25 cellular contexts compared by ENCODE assay signal in genomic region chr6:133205304-133205703, GRCh38. TPM values are rescaled to one million over a fixed set of nuclear protein-coding genes. Genes with fewer than 3 reads are reported as not detected.
"Had no signal": no experiment of that assay in that cellular context is flagged by ENCODE, and none has a peak within 500 bp of the region (broad histone marks: within the 10 kb centered on the region; RNA-seq: fewer than 3 reads in every experiment).

No MANE protein-coding gene starts in this region.

- H3K36me3 Mint-ChIP-seq: naive thymus-derived CD4-positive, alpha-beta T cell; natural killer cell treated with Interleukin-12 subunit alpha and Interleukin-12 subunit beta and Interleukin-15 and Interleukin-18, amount 100 ng/mL, for 72 hours; stimulated activated memory B cell treated with anti-CD40 and anti-IgM and Interleukin-4, amounts not matched to agents 10 μg/mL and 1 μg/mL and 100 μg/mL, for 72 hours; type B pancreatic cell had no signal

- ATAC-seq: left lobe of liver; lower lobe of right lung; naive thymus-derived CD4-positive, alpha-beta T cell; natural killer cell treated with Interleukin-12 subunit alpha and Interleukin-12 subunit beta and Interleukin-15 and Interleukin-18, amount 100 ng/mL, for 72 hours; pancreas; sciatic nerve; stimulated activated memory B cell treated with anti-CD40 and anti-IgM and Interleukin-4, amounts not matched to agents 10 μg/mL and 1 μg/mL and 100 μg/mL, for 72 hours; stimulated activated naive CD8-positive, alpha-beta T cell treated with anti-CD3 and anti-CD28 coated beads, Interleukin-15, amount 100 ng/mL, for 72 hours had no signal

- H3K4me3 Mint-ChIP-seq: naive thymus-derived CD4-positive, alpha-beta T cell; natural killer cell treated with Interleukin-12 subunit alpha and Interleukin-12 subunit beta and Interleukin-15 and Interleukin-18, amount 100 ng/mL, for 72 hours; stimulated activated memory B cell treated with anti-CD40 and anti-IgM and Interleukin-4, amounts not matched to agents 10 μg/mL and 1 μg/mL and 100 μg/mL, for 72 hours; stimulated activated naive CD8-positive, alpha-beta T cell treated with anti-CD3 and anti-CD28 coated beads, Interleukin-15, amount 100 ng/mL, for 72 hours; type B pancreatic cell had no signal

- H3K4me3 ChIP-seq: heart right ventricle, hepatocyte, lower lobe of right lung, pancreas, prostate gland, smooth muscle cell, tibial nerve, uterus had no signal

- H2AFZ ChIP-seq: hepatocyte had no signal

- H3K27ac ChIP-seq: heart right ventricle, hepatocyte, lower lobe of right lung, pancreas, prostate gland, tibial nerve, uterus had no signal

- DNase-seq: heart right ventricle; islet precursor cell; lower lobe of right lung; mammary epithelial cell; mesenchymal stem cell; naive thymus-derived CD4-positive, alpha-beta T cell; pancreas; posterior cingulate gyrus; stimulated activated CD4-positive, alpha-beta T cell treated with anti-CD3 and anti-CD28 coated beads, Interleukin-1b, Interleukin-23, amount 100 ng/mL, for 48 hours; stimulated activated CD4-positive, alpha-beta T cell treated with anti-CD3 and anti-CD28 coated beads, Interleukin-2, amount 100 ng/mL, for 48 hours; stimulated activated CD4-positive, alpha-beta T cell treated with anti-CD3 and anti-CD28 coated beads, Interleukin-4, amount 100 ng/mL, for 4 hours; stimulated activated CD8-positive, alpha-beta memory T cell treated with anti-CD3 and anti-CD28 coated beads, Interleukin-4, amount 100 ng/mL, for 48 hours; stimulated activated naive CD4-positive, alpha-beta T cell treated with Interleukin-2 at 50 U/mL for 16 hours; stimulated activated naive CD8-positive, alpha-beta T cell treated with anti-CD3 and anti-CD28 coated beads, Interleukin-15, amount 100 ng/mL, for 72 hours; substantia nigra; uterus had no signal

- H3K4me1 Mint-ChIP-seq: naive thymus-derived CD4-positive, alpha-beta T cell; stimulated activated memory B cell treated with anti-CD40 and anti-IgM and Interleukin-4, amounts not matched to agents 10 μg/mL and 1 μg/mL and 100 μg/mL, for 72 hours; stimulated activated naive CD8-positive, alpha-beta T cell treated with anti-CD3 and anti-CD28 coated beads, Interleukin-15, amount 100 ng/mL, for 72 hours had no signal

- H3K27me3 Mint-ChIP-seq: naive thymus-derived CD4-positive, alpha-beta T cell; natural killer cell treated with Interleukin-12 subunit alpha and Interleukin-12 subunit beta and Interleukin-15 and Interleukin-18, amount 100 ng/mL, for 72 hours; stimulated activated memory B cell treated with anti-CD40 and anti-IgM and Interleukin-4, amounts not matched to agents 10 μg/mL and 1 μg/mL and 100 μg/mL, for 72 hours; stimulated activated naive CD8-positive, alpha-beta T cell treated with anti-CD3 and anti-CD28 coated beads, Interleukin-15, amount 100 ng/mL, for 72 hours had no signal

- H3K9me3 Mint-ChIP-seq: type B pancreatic cell had no signal

- H3K27ac Mint-ChIP-seq: naive thymus-derived CD4-positive, alpha-beta T cell; natural killer cell treated with Interleukin-12 subunit alpha and Interleukin-12 subunit beta and Interleukin-15 and Interleukin-18, amount 100 ng/mL, for 72 hours; stimulated activated memory B cell treated with anti-CD40 and anti-IgM and Interleukin-4, amounts not matched to agents 10 μg/mL and 1 μg/mL and 100 μg/mL, for 72 hours; stimulated activated naive CD8-positive, alpha-beta T cell treated with anti-CD3 and anti-CD28 coated beads, Interleukin-15, amount 100 ng/mL, for 72 hours; type B pancreatic cell had no signal

- H3K4me1 ChIP-seq: lower lobe of right lung, pancreas, prostate gland, tibial nerve, uterus had no signal

- H3K36me3 ChIP-seq: heart right ventricle, lower lobe of right lung, pancreas, prostate gland, tibial nerve, uterus had no signal

- H3K27me3 ChIP-seq: heart right ventricle, pancreas, tibial nerve had no signal

- H3K4me2 ChIP-seq: hepatocyte, smooth muscle cell had no signal

- H3K79me2 ChIP-seq: hepatocyte had no signal

- H3K9me3 ChIP-seq: lower lobe of right lung, pancreas, prostate gland, uterus had no signal

RNA-seq across cellular contexts. Expression of gene EYA4, which starts 35.9 kb away (rescaled TPM):
- total RNA-seq: left lobe of liver; mammary epithelial cell; naive thymus-derived CD4-positive, alpha-beta T cell; natural killer cell treated with Interleukin-12 subunit alpha and Interleukin-12 subunit beta and Interleukin-15 and Interleukin-18, amount 100 ng/mL, for 72 hours had no signal
- polyA plus RNA-seq: mammary epithelial cell; naive thymus-derived CD4-positive, alpha-beta T cell; smooth muscle cell had no signal
